Comparison of ENCODE assay signal across 8 cellular contexts in the genomic region with DNA sequence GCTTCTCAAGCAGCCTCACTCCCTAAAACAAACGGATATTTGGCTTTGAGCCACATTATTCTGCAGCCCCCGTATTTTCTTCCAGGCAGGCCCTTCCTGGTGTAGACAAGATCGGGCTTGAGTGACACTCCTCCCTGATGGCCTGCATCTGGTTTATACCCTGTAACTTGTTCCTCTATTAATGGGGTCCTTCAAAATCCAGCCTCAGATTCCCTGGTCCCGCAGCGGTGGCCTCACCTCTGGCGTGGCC. TPM values are rescaled to one million over a fixed set of nuclear protein-coding genes. Genes with fewer than 3 reads are reported as not detected.
DNase-seq lines count a peak whose midpoint lies in the region; ATAC-seq and TF ChIP-seq lines count a peak whose summit lies in the region.

No MANE protein-coding gene starts in this region.

- TF ChIP-seq CTCF in right atrium auricular region (IDR thresholded peaks at IDR 0.05) (no peak), MCF 10A (IDR thresholded peaks at IDR 0.05; ENCODE audit: unreplicated experiment) (no peak), vagina (IDR thresholded peaks at IDR 0.05) (no peak)

- BruUV-seq in MCF 10A (replicated peaks; lab: Mats Ljungman, UMichigan), result no TSS peak

- H3K27me3 ChIP-seq in right atrium auricular region (no peaks in the 10 kb centered on the region), vagina (no peaks in the 10 kb centered on the region)

- intact Hi-C loops in cardiac septum (cut with DNase I) (loop anchor here (1.0 kb wide), 1 partner anchor 28 kb away; a partner anchor contains a TSS), MCF 10A (cut with micrococcal nuclease) (loop anchor here (1.0 to 5.0 kb wide), 2 partner anchors 28 to 80 kb away; a partner anchor contains a TSS), vagina (cut with DNase I) (loop anchor here (2.0 kb wide), 1 partner anchor 24 kb away; a partner anchor contains a TSS)

- H3K36me3 ChIP-seq in right atrium auricular region, result peaks cover 19% of the 10 kb centered on the region
- H3K36me3 ChIP-seq in mesodermal cell (ENCODE audit: control insufficient read depth, insufficient read depth, low read length), result peaks cover 28% of the 10 kb centered on the region
- H3K36me3 ChIP-seq in vagina, result peaks cover 0 to 15% of the 10 kb centered on the region in 2 donors

- POLR2A ChIA-PET in MCF 10A (lab: Yijun Ruan, JAX), result interaction anchor here (0.6 to 7.6 kb wide), 16 partner anchors 9 to 317 kb away, joined by 3 to 185 read pairs (median 6); a partner anchor contains a TSS

- H3K27me3 Mint-ChIP-seq in MCF 10A (ENCODE audit: insufficient read depth, unreplicated experiment), result no peaks in the 10 kb centered on the region

- CTCF ChIA-PET in MCF 10A (lab: Yijun Ruan, JAX), result interaction anchor here (0.6 to 3.9 kb wide), 7 partner anchors 10 to 1641 kb away, joined by 3 to 17 read pairs (median 3); a partner anchor contains a TSS

- H3K9me3 ChIP-seq in right atrium auricular region (no peaks in the 10 kb centered on the region), mesodermal cell (ENCODE audit: control insufficient read depth, low read length) (peaks cover 12% of the 10 kb centered on the region), vagina (no peaks in the 10 kb centered on the region)

- peak overlapping the region; percentile 97 for H3K27ac Mint-ChIP-seq in MCF 10A (ENCODE audit: low read depth, unreplicated experiment)

- 19 to 21% methylated on average over 6 of the region's 6 CpGs for WGBS in mesodermal cell (ENCODE audit: insufficient coverage in 2 of 2), 2 experiments

- TF ChIP-seq POLR2A in vagina (IDR thresholded peaks at IDR 0.05), result no peak

- peak overlapping the region; percentile 96 for H3K4me3 Mint-ChIP-seq in MCF 10A (ENCODE audit: unreplicated experiment)

- H3K27ac ChIP-seq in right atrium auricular region (peak overlapping the region; percentile 85 to 90), mesodermal cell (ENCODE audit: low read depth, low read length, severe bottlenecking) (peak overlapping the region; percentile 91), vagina (peak overlapping the region; percentile 85)

- H3K4me3 ChIP-seq in right atrium auricular region, result peak overlapping the region; percentile 72 to 75
- peak overlapping the region; percentile 82 for H3K4me3 ChIP-seq in mesodermal cell (ENCODE audit: extremely low read depth, insufficient read depth, low read length, poor library complexity, severe bottlenecking)
- H3K4me3 ChIP-seq in vagina, result peak overlapping the region; percentile 74 to 82

- H3K4me1 ChIP-seq in right atrium auricular region, result peaks cover 0 to 36% of the 10 kb centered on the region in 2 donors
- peaks cover 16% of the 10 kb centered on the region for H3K4me1 ChIP-seq in mesodermal cell (ENCODE audit: control insufficient read depth, insufficient read depth, low read length, poor library complexity, severe bottlenecking)
- peaks cover 50% of the 10 kb centered on the region for H3K4me1 ChIP-seq in vagina

- peaks cover 26% of the 10 kb centered on the region for H3K4me1 Mint-ChIP-seq in MCF 10A (ENCODE audit: insufficient read depth, unreplicated experiment)

- DNase-seq in right atrium auricular region (ENCODE audit: low spot score) (no peak), cardiac septum (ENCODE audit: low spot score) (no peak), MCF 10A (ENCODE audit: unreplicated experiment) (no peak), vagina (ENCODE audit: extremely low spot score in 2 of 2) (no peak), DMS153 treated with DMSO at 0.1 percent for 48 hours (lab: John Stamatoyannopoulos, UW; ENCODE audit: unreplicated experiment) (no peak)

- no peak for ATAC-seq in HG02588 (IDR thresholded peaks at IDR 0.05; ENCODE audit: unreplicated experiment)
- no peak for ATAC-seq in GM19463 (IDR thresholded peaks at IDR 0.05; ENCODE audit: unreplicated experiment)

- no peaks in the 10 kb centered on the region for H3K9me3 Mint-ChIP-seq in MCF 10A (ENCODE audit: unreplicated experiment)

- H3K36me3 Mint-ChIP-seq in MCF 10A (ENCODE audit: insufficient read depth, unreplicated experiment), result peaks cover 15% of the 10 kb centered on the region

RNA-seq across cellular contexts. Expression of a gene that starts 0.4 kb away (rescaled TPM):
- total RNA-seq in right atrium auricular region, result 100 to 1,000 TPM; 123 to 133 TPM
- total RNA-seq in cardiac septum, result 112 TPM
- total RNA-seq in MCF 10A (2022), result 159 and 160 TPM in 2 replicates
- polyA plus RNA-seq in mesodermal cell (2013, experiment 1 of 2), result 137 TPM
- 170 TPM for polyA plus RNA-seq in mesodermal cell (2013, experiment 2 of 2)
- 95.8 TPM for total RNA-seq in vagina

RNA-seq across cellular contexts. Expression of a gene that starts 25.1 kb away (rescaled TPM):
- total RNA-seq in right atrium auricular region (100 to 1,000 TPM in 1 of 2 donors, 10 to 100 TPM in 1; 93.5 to 100 TPM), cardiac septum (92.4 TPM), MCF 10A (2022) (122 and 143 TPM in 2 replicates), vagina (40.5 TPM)
- polyA plus RNA-seq in mesodermal cell (2013, experiment 1 of 2), result 56.6 TPM
- polyA plus RNA-seq in mesodermal cell (2013, experiment 2 of 2), result 60.6 TPM

RNA-seq across cellular contexts. Expression of a gene that starts 27.7 kb away (rescaled TPM):
- total RNA-seq in right atrium auricular region, result 10 to 100 TPM in 1 of 2 donors, 1 to 10 TPM in 1; 9.0 to 10.4 TPM
- 9.3 TPM for total RNA-seq in cardiac septum
- total RNA-seq in MCF 10A (2022), result 27.0 and 38.1 TPM in 2 replicates
- polyA plus RNA-seq in mesodermal cell (2013, experiment 1 of 2), result 13.9 TPM
- 16.3 TPM for polyA plus RNA-seq in mesodermal cell (2013, experiment 2 of 2)
- 8.8 TPM for total RNA-seq in vagina

RNA-seq across cellular contexts. Expression of a gene that starts 28.1 kb away (rescaled TPM):
- total RNA-seq in right atrium auricular region (not detected), cardiac septum (1.7 TPM), MCF 10A (2022) (5.0 and 6.5 TPM in 2 replicates), vagina (not detected)
- polyA plus RNA-seq in mesodermal cell (2013, experiment 1 of 2), result 1.6 TPM
- polyA plus RNA-seq in mesodermal cell (2013, experiment 2 of 2), result 2.4 TPM
